39 cellular contexts compared by ENCODE assay signal in the genomic region with DNA sequence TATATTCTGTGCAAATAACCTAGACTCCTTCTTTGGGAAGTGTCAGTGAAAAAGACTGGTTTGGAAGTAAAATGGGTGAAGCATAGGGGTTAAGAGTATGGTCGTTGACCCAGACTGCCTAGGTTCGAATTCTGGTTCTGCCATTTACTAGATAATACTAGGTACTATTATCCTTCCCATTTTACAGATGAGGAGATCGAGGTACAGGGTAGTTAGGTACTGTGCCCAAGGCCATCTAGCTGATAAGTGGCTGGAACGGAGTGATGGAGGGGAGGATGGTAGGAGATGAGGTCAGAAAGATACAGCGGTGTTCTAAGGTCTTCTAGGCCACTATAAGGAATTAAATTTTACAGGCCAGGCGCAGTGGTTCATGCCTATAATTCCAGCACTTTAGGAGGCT. TPM values are rescaled to one million over a fixed set of nuclear protein-coding genes. Genes with fewer than 3 reads are reported as not detected.
"Had no signal": no experiment of that assay in that cellular context is flagged by ENCODE, and none has a peak within 500 bp of the region (broad histone marks: within the 10 kb centered on the region; RNA-seq: fewer than 3 reads in every experiment).

No MANE protein-coding gene starts in this region.

- DNase-seq: Karpas-422, Kasumi-1, MG63, MM.1S, MV-4-11, NCI-H1048, NCI-H1092, NCI-H1092 treated with DMSO at 0.1 percent for 48 hours, NCI-H1105, NCI-H1105 treated with DMSO at 0.1 percent for 48 hours, NCI-H1417, NCI-H1417 treated with DMSO at 0.1 percent for 48 hours, NCI-H1436, NCI-H1436 treated with DMSO at 0.1 percent for 48 hours, NCI-H146, NCI-H1694, NCI-H1694 treated with DMSO at 0.1 percent for 48 hours, NCI-H187, NCI-H187 treated with DMSO at 0.1 percent for 48 hours, NCI-H1930, NCI-H2029, NCI-H2029 treated with DMSO at 0.1 percent for 48 hours, NCI-H2081, NCI-H2081 treated with DMSO at 0.1 percent for 48 hours, NCI-H2107, NCI-H2171, NCI-H2171 treated with DMSO at 0.1 percent for 48 hours, NCI-H2227 treated with DMSO at 0.1 percent for 48 hours, NCI-H226, NCI-H345, NCI-H446, NCI-H446 treated with DMSO at 0.1 percent for 48 hours, NCI-H510A, NCI-H510A treated with DMSO at 0.1 percent for 48 hours, NCI-H524 had no signal

- H3K36me3 ChIP-seq: MG63 had no signal

- H3K4me3 ChIP-seq: MG63 had no signal

- H3K9me3 ChIP-seq: MG63 had no signal

- H3K27me3 ChIP-seq: MG63 had no signal

RNA-seq across cellular contexts. Expression of a gene that starts 11.1 kb away (rescaled TPM):
- total RNA-seq: LHCN-M2, M059J, MCF 10A, NCI-H460 had no signal

RNA-seq across cellular contexts. Expression of a gene that starts 13.8 kb away (rescaled TPM):
- total RNA-seq: LHCN-M2, M059J, MCF 10A, NCI-H460 had no signal

RNA-seq across cellular contexts. Expression of a gene that starts 53.7 kb away (rescaled TPM):
- total RNA-seq: LHCN-M2, M059J, MCF 10A had no signal
